Comparison of ENCODE assay signal across 1 cellular context in the genomic region with DNA sequence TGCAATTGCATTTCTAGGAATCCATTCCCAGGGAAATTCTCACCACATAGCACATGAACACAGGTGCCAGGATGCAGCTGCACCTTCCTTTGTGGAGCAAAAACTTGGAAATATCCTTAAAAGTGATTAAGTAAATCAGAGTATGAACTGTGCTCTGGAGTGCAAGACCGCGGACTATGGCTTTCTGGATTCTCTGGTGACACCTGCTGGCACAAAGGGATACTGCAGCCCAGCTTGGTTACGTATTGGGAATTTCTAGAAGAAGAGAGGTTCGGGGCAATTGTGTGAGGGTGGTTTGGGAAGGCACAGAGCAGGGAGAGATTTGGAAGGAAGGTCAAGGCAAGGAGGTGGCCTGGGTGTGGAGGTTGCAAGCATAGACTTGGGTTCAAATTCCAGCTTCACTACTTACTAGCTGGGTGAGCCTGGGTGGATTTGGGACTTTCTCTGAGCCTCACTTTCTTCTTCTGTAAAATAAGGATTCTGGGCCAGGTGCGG.
TF ChIP-seq lines count a peak whose summit lies in the region.

No MANE protein-coding gene starts in this region.

TF ChIP-seq in HepG2, 621 proteins besides CTCF, POLR2A, EP300 and RAD21 (continued from another document and continues in another):
- TF ChIP-seq, protein P1, sequence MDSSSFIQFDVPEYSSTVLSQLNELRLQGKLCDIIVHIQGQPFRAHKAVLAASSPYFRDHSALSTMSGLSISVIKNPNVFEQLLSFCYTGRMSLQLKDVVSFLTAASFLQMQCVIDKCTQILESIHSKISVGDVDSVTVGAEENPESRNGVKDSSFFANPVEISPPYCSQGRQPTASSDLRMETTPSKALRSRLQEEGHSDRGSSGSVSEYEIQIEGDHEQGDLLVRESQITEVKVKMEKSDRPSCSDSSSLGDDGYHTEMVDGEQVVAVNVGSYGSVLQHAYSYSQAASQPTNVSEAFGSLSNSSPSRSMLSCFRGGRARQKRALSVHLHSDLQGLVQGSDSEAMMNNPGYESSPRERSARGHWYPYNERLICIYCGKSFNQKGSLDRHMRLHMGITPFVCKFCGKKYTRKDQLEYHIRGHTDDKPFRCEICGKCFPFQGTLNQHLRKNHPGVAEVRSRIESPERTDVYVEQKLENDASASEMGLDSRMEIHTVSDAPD (CRISPR knock-in tag; IDR thresholded peaks at IDR 0.05) = no peak
- TF ChIP-seq ZMYM3 (CRISPR knock-in tag; IDR thresholded peaks at IDR 0.05) (peak; percentile 33; the same call in 1 of the 2 replicates), GATAD1 (CRISPR knock-in tag; IDR thresholded peaks at IDR 0.05) (peak; percentile 60), NKX3-1 (CRISPR knock-in tag; IDR thresholded peaks at IDR 0.05) (no peak), ZNF296 (CRISPR knock-in tag; conservative IDR thresholded peaks at IDR 0.05) (no peak), SRY (CRISPR knock-in tag; IDR thresholded peaks at IDR 0.05) (no peak), ZFP62 (CRISPR knock-in tag; IDR thresholded peaks at IDR 0.05) (no peak), NFE2L2 (IDR thresholded peaks at IDR 0.05; ENCODE audit: low read length) (no peak), KMT2B (CRISPR knock-in tag; IDR thresholded peaks at IDR 0.05) (0 out of 2 replicates have a peak, but pooled peaks have one; percentile 27), RFXANK (CRISPR knock-in tag; IDR thresholded peaks at IDR 0.05) (no peak), SUZ12 (IDR thresholded peaks at IDR 0.05; ENCODE audit: low read depth, low read length) (no peak), MAFF (IDR thresholded peaks at IDR 0.05; ENCODE audit: low read depth, low read length) (peak; percentile 24; the same call in 1 of the 2 replicates), SRSF1 (optimal IDR thresholded peaks at IDR 0.05; ENCODE audit: low read depth, low read length) (no peak), ZNF225 (CRISPR knock-in tag; IDR thresholded peaks at IDR 0.05) (no peak), TOPORS (CRISPR knock-in tag; IDR thresholded peaks at IDR 0.05) (no peak), RELA (CRISPR knock-in tag; IDR thresholded peaks at IDR 0.05) (0 out of 2 replicates have a peak, but pooled peaks have one; percentile 50), ZNF329 (CRISPR knock-in tag; IDR thresholded peaks at IDR 0.05; ENCODE audit: low read depth) (no peak), NR2F2 (IDR thresholded peaks at IDR 0.05; ENCODE audit: borderline replicate concordance, low read depth) (no peak), CHD2 (IDR thresholded peaks at IDR 0.05; ENCODE audit: low read depth, low read length) (no peak), KLF6 (CRISPR knock-in tag; IDR thresholded peaks at IDR 0.05) (0 out of 2 replicates have a peak, but pooled peaks have one; percentile 63), PHF8 (CRISPR knock-in tag; IDR thresholded peaks at IDR 0.05) (peak; percentile 45; the same call in 1 of the 2 replicates), MTF1 (CRISPR knock-in tag; IDR thresholded peaks at IDR 0.05) (no peak), ZNF607 (CRISPR knock-in tag; IDR thresholded peaks at IDR 0.05; ENCODE audit: borderline replicate concordance) (peak; percentile 75; the same call in 1 of the 2 replicates), SIX1 (CRISPR knock-in tag; IDR thresholded peaks at IDR 0.05; ENCODE audit: borderline replicate concordance) (no peak), KLF11 (CRISPR knock-in tag; IDR thresholded peaks at IDR 0.05) (0 out of 2 replicates have a peak, but pooled peaks have one; percentile 62)
- TF ChIP-seq, protein P2, sequence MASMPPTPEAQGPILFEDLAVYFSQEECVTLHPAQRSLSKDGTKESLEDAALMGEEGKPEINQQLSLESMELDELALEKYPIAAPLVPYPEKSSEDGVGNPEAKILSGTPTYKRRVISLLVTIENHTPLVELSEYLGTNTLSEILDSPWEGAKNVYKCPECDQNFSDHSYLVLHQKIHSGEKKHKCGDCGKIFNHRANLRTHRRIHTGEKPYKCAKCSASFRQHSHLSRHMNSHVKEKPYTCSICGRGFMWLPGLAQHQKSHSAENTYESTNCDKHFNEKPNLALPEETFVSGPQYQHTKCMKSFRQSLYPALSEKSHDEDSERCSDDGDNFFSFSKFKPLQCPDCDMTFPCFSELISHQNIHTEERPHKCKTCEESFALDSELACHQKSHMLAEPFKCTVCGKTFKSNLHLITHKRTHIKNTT (CRISPR knock-in tag; IDR thresholded peaks at IDR 0.05) = no peak
- TF ChIP-seq, protein P3, sequence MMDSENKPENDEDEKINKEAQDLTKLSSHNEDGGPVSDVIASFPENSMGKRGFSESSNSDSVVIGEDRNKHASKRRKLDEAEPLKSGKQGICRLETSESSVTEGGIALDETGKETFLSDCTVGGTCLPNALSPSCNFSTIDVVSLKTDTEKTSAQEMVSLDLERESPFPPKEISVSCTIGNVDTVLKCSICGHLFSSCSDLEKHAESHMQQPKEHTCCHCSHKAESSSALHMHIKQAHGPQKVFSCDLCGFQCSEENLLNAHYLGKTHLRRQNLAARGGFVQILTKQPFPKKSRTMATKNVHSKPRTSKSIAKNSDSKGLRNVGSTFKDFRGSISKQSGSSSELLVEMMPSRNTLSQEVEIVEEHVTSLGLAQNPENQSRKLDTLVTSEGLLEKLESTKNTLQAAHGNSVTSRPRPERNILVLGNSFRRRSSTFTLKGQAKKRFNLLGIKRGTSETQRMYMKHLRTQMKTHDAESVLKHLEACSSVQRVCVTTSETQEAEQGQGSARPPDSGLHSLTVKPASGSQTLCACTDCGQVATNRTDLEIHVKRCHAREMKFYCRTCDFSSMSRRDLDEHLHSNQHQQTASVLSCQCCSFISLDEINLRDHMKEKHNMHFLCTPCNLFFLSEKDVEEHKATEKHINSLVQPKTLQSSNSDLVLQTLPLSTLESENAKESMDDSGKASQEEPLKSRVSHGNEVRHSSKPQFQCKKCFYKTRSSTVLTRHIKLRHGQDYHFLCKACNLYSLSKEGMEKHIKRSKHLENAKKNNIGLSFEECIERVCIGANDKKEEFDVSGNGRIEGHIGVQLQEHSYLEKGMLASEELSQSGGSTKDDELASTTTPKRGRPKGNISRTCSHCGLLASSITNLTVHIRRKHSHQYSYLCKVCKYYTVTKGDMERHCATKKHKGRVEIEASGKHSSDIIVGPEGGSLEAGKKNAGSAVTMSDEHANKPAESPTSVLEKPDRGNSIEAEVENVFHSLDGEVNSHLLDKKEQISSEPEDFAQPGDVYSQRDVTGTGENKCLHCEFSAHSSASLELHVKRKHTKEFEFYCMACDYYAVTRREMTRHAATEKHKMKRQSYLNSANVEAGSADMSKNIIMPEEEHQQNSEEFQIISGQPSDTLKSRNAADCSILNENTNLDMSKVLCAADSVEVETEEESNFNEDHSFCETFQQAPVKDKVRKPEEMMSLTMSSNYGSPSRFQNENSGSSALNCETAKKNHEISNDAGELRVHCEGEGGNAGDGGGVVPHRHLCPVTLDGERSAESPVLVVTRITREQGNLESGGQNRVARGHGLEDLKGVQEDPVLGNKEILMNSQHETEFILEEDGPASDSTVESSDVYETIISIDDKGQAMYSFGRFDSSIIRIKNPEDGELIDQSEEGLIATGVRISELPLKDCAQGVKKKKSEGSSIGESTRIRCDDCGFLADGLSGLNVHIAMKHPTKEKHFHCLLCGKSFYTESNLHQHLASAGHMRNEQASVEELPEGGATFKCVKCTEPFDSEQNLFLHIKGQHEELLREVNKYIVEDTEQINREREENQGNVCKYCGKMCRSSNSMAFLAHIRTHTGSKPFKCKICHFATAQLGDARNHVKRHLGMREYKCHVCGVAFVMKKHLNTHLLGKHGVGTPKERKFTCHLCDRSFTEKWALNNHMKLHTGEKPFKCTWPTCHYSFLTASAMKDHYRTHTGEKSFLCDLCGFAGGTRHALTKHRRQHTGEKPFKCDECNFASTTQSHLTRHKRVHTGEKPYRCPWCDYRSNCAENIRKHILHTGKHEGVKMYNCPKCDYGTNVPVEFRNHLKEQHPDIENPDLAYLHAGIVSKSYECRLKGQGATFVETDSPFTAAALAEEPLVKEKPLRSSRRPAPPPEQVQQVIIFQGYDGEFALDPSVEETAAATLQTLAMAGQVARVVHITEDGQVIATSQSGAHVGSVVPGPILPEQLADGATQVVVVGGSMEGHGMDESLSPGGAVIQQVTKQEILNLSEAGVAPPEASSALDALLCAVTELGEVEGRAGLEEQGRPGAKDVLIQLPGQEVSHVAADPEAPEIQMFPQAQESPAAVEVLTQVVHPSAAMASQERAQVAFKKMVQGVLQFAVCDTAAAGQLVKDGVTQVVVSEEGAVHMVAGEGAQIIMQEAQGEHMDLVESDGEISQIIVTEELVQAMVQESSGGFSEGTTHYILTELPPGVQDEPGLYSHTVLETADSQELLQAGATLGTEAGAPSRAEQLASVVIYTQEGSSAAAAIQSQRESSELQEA (CRISPR knock-in tag; IDR thresholded peaks at IDR 0.05; ENCODE audit: not compliant biosample characterization) = no peak
- TF ChIP-seq, protein P4, sequence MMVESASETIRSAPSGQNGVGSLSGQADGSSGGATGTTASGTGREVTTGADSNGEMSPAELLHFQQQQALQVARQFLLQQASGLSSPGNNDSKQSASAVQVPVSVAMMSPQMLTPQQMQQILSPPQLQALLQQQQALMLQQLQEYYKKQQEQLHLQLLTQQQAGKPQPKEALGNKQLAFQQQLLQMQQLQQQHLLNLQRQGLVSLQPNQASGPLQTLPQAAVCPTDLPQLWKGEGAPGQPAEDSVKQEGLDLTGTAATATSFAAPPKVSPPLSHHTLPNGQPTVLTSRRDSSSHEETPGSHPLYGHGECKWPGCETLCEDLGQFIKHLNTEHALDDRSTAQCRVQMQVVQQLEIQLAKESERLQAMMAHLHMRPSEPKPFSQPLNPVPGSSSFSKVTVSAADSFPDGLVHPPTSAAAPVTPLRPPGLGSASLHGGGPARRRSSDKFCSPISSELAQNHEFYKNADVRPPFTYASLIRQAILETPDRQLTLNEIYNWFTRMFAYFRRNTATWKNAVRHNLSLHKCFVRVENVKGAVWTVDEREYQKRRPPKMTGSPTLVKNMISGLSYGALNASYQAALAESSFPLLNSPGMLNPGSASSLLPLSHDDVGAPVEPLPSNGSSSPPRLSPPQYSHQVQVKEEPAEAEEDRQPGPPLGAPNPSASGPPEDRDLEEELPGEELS (CRISPR knock-in tag; IDR thresholded peaks at IDR 0.05) = no peak
- TF ChIP-seq, protein P5, sequence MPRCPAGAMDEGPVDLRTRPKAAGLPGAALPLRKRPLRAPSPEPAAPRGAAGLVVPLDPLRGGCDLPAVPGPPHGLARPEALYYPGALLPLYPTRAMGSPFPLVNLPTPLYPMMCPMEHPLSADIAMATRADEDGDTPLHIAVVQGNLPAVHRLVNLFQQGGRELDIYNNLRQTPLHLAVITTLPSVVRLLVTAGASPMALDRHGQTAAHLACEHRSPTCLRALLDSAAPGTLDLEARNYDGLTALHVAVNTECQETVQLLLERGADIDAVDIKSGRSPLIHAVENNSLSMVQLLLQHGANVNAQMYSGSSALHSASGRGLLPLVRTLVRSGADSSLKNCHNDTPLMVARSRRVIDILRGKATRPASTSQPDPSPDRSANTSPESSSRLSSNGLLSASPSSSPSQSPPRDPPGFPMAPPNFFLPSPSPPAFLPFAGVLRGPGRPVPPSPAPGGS (CRISPR knock-in tag; IDR thresholded peaks at IDR 0.05) = 0 out of 2 replicates have a peak, but pooled peaks have one; percentile 25
- TF ChIP-seq, protein P6, sequence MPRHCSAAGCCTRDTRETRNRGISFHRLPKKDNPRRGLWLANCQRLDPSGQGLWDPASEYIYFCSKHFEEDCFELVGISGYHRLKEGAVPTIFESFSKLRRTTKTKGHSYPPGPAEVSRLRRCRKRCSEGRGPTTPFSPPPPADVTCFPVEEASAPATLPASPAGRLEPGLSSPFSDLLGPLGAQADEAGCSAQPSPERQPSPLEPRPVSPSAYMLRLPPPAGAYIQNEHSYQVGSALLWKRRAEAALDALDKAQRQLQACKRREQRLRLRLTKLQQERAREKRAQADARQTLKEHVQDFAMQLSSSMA (CRISPR knock-in tag; IDR thresholded peaks at IDR 0.05) = no peak
- TF ChIP-seq, protein P7, sequence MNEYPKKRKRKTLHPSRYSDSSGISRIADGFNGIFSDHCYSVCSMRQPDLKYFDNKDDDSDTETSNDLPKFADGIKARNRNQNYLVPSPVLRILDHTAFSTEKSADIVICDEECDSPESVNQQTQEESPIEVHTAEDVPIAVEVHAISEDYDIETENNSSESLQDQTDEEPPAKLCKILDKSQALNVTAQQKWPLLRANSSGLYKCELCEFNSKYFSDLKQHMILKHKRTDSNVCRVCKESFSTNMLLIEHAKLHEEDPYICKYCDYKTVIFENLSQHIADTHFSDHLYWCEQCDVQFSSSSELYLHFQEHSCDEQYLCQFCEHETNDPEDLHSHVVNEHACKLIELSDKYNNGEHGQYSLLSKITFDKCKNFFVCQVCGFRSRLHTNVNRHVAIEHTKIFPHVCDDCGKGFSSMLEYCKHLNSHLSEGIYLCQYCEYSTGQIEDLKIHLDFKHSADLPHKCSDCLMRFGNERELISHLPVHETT (CRISPR knock-in tag; conservative IDR thresholded peaks at IDR 0.05) = no peak; the same call in 1 of the 2 replicates
- TF ChIP-seq, protein P8, sequence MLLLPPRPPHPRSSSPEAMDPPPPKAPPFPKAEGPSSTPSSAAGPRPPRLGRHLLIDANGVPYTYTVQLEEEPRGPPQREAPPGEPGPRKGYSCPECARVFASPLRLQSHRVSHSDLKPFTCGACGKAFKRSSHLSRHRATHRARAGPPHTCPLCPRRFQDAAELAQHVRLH (CRISPR knock-in tag; IDR thresholded peaks at IDR 0.05; ENCODE audit: borderline replicate concordance, low read depth) = peak; percentile 75; the same call in 1 of the 2 replicates
- TF ChIP-seq, protein P9, sequence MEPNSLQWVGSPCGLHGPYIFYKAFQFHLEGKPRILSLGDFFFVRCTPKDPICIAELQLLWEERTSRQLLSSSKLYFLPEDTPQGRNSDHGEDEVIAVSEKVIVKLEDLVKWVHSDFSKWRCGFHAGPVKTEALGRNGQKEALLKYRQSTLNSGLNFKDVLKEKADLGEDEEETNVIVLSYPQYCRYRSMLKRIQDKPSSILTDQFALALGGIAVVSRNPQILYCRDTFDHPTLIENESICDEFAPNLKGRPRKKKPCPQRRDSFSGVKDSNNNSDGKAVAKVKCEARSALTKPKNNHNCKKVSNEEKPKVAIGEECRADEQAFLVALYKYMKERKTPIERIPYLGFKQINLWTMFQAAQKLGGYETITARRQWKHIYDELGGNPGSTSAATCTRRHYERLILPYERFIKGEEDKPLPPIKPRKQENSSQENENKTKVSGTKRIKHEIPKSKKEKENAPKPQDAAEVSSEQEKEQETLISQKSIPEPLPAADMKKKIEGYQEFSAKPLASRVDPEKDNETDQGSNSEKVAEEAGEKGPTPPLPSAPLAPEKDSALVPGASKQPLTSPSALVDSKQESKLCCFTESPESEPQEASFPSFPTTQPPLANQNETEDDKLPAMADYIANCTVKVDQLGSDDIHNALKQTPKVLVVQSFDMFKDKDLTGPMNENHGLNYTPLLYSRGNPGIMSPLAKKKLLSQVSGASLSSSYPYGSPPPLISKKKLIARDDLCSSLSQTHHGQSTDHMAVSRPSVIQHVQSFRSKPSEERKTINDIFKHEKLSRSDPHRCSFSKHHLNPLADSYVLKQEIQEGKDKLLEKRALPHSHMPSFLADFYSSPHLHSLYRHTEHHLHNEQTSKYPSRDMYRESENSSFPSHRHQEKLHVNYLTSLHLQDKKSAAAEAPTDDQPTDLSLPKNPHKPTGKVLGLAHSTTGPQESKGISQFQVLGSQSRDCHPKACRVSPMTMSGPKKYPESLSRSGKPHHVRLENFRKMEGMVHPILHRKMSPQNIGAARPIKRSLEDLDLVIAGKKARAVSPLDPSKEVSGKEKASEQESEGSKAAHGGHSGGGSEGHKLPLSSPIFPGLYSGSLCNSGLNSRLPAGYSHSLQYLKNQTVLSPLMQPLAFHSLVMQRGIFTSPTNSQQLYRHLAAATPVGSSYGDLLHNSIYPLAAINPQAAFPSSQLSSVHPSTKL (CRISPR knock-in tag; IDR thresholded peaks at IDR 0.05) = peak; percentile 60
